In the genomic region with DNA sequence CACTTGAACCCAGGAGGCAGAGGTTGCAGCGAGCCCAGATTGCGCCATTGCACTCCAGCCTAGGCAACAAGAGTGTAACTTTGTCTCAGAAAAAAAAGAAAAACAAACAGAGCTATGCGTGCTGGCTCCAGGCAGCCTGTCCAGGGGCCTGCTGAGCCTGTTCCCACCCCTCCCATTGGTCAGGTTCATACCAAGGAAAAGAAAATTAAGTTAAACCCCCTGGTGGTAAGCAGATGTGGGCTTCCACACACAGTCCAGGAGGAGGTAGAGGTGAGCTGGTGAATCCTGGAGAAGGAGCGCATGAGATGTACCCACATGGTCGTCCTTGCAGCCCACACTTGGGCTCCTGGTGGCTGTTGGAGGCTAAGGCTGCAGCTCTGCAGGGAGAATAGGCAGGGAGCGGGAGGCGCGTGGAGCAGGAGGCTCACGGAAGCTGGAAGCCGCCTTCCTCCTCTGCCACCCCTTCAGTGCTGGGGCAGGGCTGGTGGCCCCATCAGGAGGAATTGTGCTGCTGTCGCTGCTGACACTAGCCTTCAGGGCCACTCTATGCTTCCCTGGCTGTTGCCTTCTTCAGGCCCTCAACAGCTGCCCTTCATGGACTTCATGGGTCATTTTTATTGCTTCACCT, we compare ENCODE assay signal across 1 cellular context.
A peak's percentile ranks its signal among the peaks of the same experiment; 100 is the strongest.
TF ChIP-seq lines count a peak whose summit lies in the region.

No MANE protein-coding gene starts in this region.

TF ChIP-seq in HepG2, 621 proteins besides CTCF, POLR2A, EP300 and RAD21:
- peak; percentile 48 for TF ChIP-seq AGO2 (optimal IDR thresholded peaks at IDR 0.05; ENCODE audit: low read depth, low read length)
- TF ChIP-seq, protein P1, sequence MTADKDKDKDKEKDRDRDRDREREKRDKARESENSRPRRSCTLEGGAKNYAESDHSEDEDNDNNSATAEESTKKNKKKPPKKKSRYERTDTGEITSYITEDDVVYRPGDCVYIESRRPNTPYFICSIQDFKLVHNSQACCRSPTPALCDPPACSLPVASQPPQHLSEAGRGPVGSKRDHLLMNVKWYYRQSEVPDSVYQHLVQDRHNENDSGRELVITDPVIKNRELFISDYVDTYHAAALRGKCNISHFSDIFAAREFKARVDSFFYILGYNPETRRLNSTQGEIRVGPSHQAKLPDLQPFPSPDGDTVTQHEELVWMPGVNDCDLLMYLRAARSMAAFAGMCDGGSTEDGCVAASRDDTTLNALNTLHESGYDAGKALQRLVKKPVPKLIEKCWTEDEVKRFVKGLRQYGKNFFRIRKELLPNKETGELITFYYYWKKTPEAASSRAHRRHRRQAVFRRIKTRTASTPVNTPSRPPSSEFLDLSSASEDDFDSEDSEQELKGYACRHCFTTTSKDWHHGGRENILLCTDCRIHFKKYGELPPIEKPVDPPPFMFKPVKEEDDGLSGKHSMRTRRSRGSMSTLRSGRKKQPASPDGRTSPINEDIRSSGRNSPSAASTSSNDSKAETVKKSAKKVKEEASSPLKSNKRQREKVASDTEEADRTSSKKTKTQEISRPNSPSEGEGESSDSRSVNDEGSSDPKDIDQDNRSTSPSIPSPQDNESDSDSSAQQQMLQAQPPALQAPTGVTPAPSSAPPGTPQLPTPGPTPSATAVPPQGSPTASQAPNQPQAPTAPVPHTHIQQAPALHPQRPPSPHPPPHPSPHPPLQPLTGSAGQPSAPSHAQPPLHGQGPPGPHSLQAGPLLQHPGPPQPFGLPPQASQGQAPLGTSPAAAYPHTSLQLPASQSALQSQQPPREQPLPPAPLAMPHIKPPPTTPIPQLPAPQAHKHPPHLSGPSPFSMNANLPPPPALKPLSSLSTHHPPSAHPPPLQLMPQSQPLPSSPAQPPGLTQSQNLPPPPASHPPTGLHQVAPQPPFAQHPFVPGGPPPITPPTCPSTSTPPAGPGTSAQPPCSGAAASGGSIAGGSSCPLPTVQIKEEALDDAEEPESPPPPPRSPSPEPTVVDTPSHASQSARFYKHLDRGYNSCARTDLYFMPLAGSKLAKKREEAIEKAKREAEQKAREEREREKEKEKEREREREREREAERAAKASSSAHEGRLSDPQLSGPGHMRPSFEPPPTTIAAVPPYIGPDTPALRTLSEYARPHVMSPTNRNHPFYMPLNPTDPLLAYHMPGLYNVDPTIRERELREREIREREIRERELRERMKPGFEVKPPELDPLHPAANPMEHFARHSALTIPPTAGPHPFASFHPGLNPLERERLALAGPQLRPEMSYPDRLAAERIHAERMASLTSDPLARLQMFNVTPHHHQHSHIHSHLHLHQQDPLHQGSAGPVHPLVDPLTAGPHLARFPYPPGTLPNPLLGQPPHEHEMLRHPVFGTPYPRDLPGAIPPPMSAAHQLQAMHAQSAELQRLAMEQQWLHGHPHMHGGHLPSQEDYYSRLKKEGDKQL (CRISPR knock-in tag; IDR thresholded peaks at IDR 0.05; ENCODE audit: low read depth), result no peak
